In the genomic region with DNA sequence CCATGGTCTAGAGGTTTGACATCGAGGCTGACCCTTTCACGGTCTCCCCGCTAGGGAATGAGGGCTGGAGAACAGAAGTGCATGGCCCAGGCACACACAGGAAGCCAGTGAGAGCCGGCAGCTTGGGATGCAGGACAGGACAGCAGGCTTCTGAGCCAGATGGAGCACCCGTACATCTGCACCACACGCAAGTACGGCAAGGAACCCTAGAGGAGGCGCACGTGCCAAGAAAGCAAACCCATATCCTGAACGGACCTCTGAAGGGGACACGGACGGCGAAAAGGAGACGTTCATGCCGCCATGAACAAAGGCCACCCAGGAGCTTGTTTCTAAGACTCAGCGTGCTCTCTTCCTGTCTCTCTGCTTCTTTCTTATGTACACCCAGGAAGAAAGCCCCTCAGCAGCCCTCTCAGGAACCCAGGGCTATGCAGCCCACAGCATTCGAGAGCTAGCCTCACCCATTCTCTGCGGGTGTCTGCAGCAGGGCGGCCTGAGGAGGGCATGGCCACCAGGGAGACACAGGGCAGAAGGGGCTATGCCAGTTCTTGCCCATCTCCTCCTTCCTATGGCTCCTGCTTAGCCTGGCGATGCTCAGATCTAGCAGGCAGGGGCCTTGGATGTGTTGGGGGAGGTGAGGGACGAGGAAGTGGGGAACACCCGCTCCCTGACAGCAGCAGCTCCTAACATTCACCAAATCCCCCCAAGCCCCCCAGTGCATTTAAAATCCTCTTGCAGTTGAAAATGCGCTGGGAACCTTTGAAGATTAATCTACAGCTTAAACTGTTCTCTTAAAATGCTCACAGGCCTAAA, we compare ENCODE assay signal across 2 cellular contexts.
TF ChIP-seq lines count a peak whose summit lies in the region.

No MANE protein-coding gene starts in this region.

TF ChIP-seq in HepG2, 621 proteins besides CTCF, POLR2A, EP300 and RAD21:
- TF ChIP-seq KDM6A (CRISPR knock-in tag; IDR thresholded peaks at IDR 0.05; ENCODE audit: low read depth) (no peak), ZNF547 (CRISPR knock-in tag; IDR thresholded peaks at IDR 0.05) (no peak), MAFG (CRISPR knock-in tag; IDR thresholded peaks at IDR 0.05) (no peak), HNRNPLL (IDR thresholded peaks at IDR 0.05; ENCODE audit: low read depth, low read length, poor library complexity, severe bottlenecking) (no peak), ZNF660 (CRISPR knock-in tag; IDR thresholded peaks at IDR 0.05; ENCODE audit: borderline replicate concordance, low read depth) (no peak), RBM22 (optimal IDR thresholded peaks at IDR 0.05; ENCODE audit: low read length) (peak; percentile 77), SIN3B (IDR thresholded peaks at IDR 0.05; ENCODE audit: low read length) (no peak)
- TF ChIP-seq, protein P1, sequence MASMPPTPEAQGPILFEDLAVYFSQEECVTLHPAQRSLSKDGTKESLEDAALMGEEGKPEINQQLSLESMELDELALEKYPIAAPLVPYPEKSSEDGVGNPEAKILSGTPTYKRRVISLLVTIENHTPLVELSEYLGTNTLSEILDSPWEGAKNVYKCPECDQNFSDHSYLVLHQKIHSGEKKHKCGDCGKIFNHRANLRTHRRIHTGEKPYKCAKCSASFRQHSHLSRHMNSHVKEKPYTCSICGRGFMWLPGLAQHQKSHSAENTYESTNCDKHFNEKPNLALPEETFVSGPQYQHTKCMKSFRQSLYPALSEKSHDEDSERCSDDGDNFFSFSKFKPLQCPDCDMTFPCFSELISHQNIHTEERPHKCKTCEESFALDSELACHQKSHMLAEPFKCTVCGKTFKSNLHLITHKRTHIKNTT (CRISPR knock-in tag; IDR thresholded peaks at IDR 0.05), result no peak
- TF ChIP-seq, protein P2, sequence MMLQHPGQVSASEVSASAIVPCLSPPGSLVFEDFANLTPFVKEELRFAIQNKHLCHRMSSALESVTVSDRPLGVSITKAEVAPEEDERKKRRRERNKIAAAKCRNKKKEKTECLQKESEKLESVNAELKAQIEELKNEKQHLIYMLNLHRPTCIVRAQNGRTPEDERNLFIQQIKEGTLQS (CRISPR knock-in tag; IDR thresholded peaks at IDR 0.05), result no peak
TF ChIP-seq in HepG2: peak in this region for 1.

TF ChIP-seq in GM23338, 12 proteins besides CTCF, POLR2A, EP300 and RAD21:
- TF ChIP-seq ZNF331 (CRISPR knock-in tag; IDR thresholded peaks at IDR 0.05; ENCODE audit: low read depth), result no peak
